1 cellular context compared by ENCODE assay signal in genomic region chr16:12758031-12758669, GRCh38.
TF ChIP-seq lines count a peak whose summit lies in the region.

No MANE protein-coding gene starts in this region.

TF ChIP-seq in K562, 482 proteins besides CTCF, POLR2A, EP300 and RAD21 (continued from another document and continues in another):
- TF ChIP-seq SFPQ (IDR thresholded peaks at IDR 0.05; ENCODE audit: low read depth, low read length) (no peak), FOXK1 (CRISPR knock-in tag; IDR thresholded peaks at IDR 0.05; ENCODE audit: borderline replicate concordance) (no peak), ZNF507 (tag; conservative IDR thresholded peaks at IDR 0.05) (no peak), YY1 (IDR thresholded peaks at IDR 0.05; ENCODE audit: borderline replicate concordance in 1 of 3, control insufficient read depth in 1 of 3, extremely low read depth in 1 of 3, insufficient read depth in 3 of 3, insufficient read length in 1 of 3, insufficient replicate concordance in 2 of 3, low read depth in 1 of 3, low read length in 2 of 3) (no peak), MYNN (IDR thresholded peaks at IDR 0.05) (no peak), MYNN (CRISPR knock-in tag; IDR thresholded peaks at IDR 0.05) (no peak), SRSF7 (optimal IDR thresholded peaks at IDR 0.05; ENCODE audit: low read depth, low read length) (no peak), ADNP (tag; IDR thresholded peaks at IDR 0.05) (peak; percentile 54; the same call in 1 of the 2 replicates), RFX7 (CRISPR knock-in tag; IDR thresholded peaks at IDR 0.05) (no peak), AFF4 (CRISPR knock-in tag; IDR thresholded peaks at IDR 0.05) (no peak), NFIC (IDR thresholded peaks at IDR 0.05) (peak; percentile 95), CAMTA2 (CRISPR knock-in tag; conservative IDR thresholded peaks at IDR 0.05) (no peak), ZNF75A (CRISPR knock-in tag; IDR thresholded peaks at IDR 0.05) (no peak), ZEB2 (IDR thresholded peaks at IDR 0.05) (peak; percentile 71), FOXP1 (CRISPR knock-in tag; IDR thresholded peaks at IDR 0.05) (no peak), HMG20B (CRISPR knock-in tag; IDR thresholded peaks at IDR 0.05) (no peak), ZNF77 (CRISPR knock-in tag; IDR thresholded peaks at IDR 0.05) (no peak), RBBP5 (IDR thresholded peaks at IDR 0.05; ENCODE audit: borderline replicate concordance, insufficient read depth, low read length, poor library complexity, severe bottlenecking) (no peak), RBM39 (optimal IDR thresholded peaks at IDR 0.05; ENCODE audit: low read depth, low read length) (no peak), ZNF512 (tag; IDR thresholded peaks at IDR 0.05) (no peak), ZFX (CRISPR knock-in tag; IDR thresholded peaks at IDR 0.05) (no peak), ILF3 (IDR thresholded peaks at IDR 0.05; ENCODE audit: borderline replicate concordance) (no peak), ZBTB11 (CRISPR knock-in tag; IDR thresholded peaks at IDR 0.05) (no peak), TAF1 (IDR thresholded peaks at IDR 0.05; ENCODE audit: control insufficient read depth, extremely low read depth, insufficient read depth, low read length, severe bottlenecking) (no peak), DACH1 (IDR thresholded peaks at IDR 0.05; ENCODE audit: partially characterized antibody) (no peak), GATAD2A (IDR thresholded peaks at IDR 0.05) (no peak), ATF7 (IDR thresholded peaks at IDR 0.05) (peak; percentile 86), FOXK2 (conservative IDR thresholded peaks at IDR 0.05 in 1 of 2, IDR thresholded peaks at IDR 0.05 in 1 of 2; ENCODE audit: low read depth in 2 of 2) (peak in 1 of 2 experiments; percentile 15; a peak in 1 of 4 replicates), ZNF197 (CRISPR knock-in tag; IDR thresholded peaks at IDR 0.05; ENCODE audit: low read depth) (no peak), CSDE1 (IDR thresholded peaks at IDR 0.05) (no peak), ZNF57 (CRISPR knock-in tag; IDR thresholded peaks at IDR 0.05) (no peak), ZBTB26 (CRISPR knock-in tag; IDR thresholded peaks at IDR 0.05) (no peak), FUS (optimal IDR thresholded peaks at IDR 0.05; ENCODE audit: low read depth, low read length) (no peak), BACH1 (tag; IDR thresholded peaks at IDR 0.05) (peak; percentile 64; the same call in 1 of the 2 replicates), CUX1 (CRISPR knock-in tag; IDR thresholded peaks at IDR 0.05) (no peak), ZKSCAN3 (CRISPR knock-in tag; IDR thresholded peaks at IDR 0.05) (no peak), MTA1 (IDR thresholded peaks at IDR 0.05; ENCODE audit: borderline replicate concordance) (no peak; the same call in 1 of the 2 replicates), SMARCA4 (IDR thresholded peaks at IDR 0.05) (peak; percentile 72; the same call in 1 of the 2 replicates), ARID3A (IDR thresholded peaks at IDR 0.05; ENCODE audit: borderline replicate concordance, low read depth, low read length) (no peak), GABPA (tag; conservative IDR thresholded peaks at IDR 0.05; ENCODE audit: low read depth) (peak; percentile 39; the same call in 1 of the 2 replicates), TCF3 (CRISPR knock-in tag; IDR thresholded peaks at IDR 0.05) (no peak), HNRNPK (IDR thresholded peaks at IDR 0.05; ENCODE audit: low read depth, low read length, poor library complexity, severe bottlenecking) (no peak), CBX1 (IDR thresholded peaks at IDR 0.05; ENCODE audit: low read depth) (no peak), CEBPG (CRISPR knock-in tag; IDR thresholded peaks at IDR 0.05) (no peak), CEBPG (tag; conservative IDR thresholded peaks at IDR 0.05 in 1 of 2, IDR thresholded peaks at IDR 0.05 in 1 of 2) (peak in 1 of 2 experiments; percentile 34; a peak in 1 of 4 replicates), ZNF583 (CRISPR knock-in tag; IDR thresholded peaks at IDR 0.05) (no peak), ZBTB7A (IDR thresholded peaks at IDR 0.05; ENCODE audit: borderline replicate concordance, control insufficient read depth, low read depth, low read length) (no peak), ZNF133 (CRISPR knock-in tag; IDR thresholded peaks at IDR 0.05) (no peak)
